ENCODE assay signal across 16 cellular contexts in the genomic region with DNA sequence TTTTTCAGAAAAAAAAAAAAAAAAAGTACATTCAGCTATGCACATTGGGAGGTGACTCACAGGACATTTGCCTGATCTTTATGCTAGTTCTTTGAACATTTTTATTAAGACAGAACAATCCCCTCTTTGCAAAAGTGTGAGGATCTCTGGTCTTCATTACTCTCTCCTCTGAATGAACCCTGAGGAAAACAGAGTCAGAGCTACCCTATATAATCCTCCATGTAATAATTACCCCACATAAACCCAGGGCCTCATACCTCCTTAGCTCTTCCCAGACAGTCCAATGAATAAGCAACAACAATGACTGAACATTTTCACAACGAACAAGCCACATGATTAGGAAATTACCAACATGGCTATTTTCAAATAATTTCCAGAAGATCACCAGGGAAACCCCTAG. TPM values are rescaled to one million over a fixed set of nuclear protein-coding genes. Genes with fewer than 3 reads are reported as not detected.
DNase-seq lines count a peak whose midpoint lies in the region; ATAC-seq and TF ChIP-seq lines count a peak whose summit lies in the region.
"Had no signal": no experiment of that assay in that cellular context is flagged by ENCODE, and none has a peak within 500 bp of the region (broad histone marks: within the 10 kb centered on the region; RNA-seq: fewer than 3 reads in every experiment).

No MANE protein-coding gene starts in this region.

- no peak overlapping the region for H3K4me3 Mint-ChIP-seq in activated T-helper 17 cell treated with anti-CD3 and anti-CD28 coated beads, Interleukin-2, amount 50 U/mL, for 72 hours
- no peak overlapping the region for H3K4me3 Mint-ChIP-seq in activated T-cell treated with anti-CD3 and anti-CD28 coated beads, Interleukin-2, amount 50 U/mL, for 24 hours
- H3K4me3 Mint-ChIP-seq: T-helper 1 cell treated with Interleukin-12 subunit alpha and Interleukin-12 subunit beta and Interleukin-4 antibody, amounts not matched to agents 30 μg/mL and 1 μg/mL, for 36 hours had no signal

- TF ChIP-seq CTCF in Peyer's patch (IDR thresholded peaks at IDR 0.05): no peak
- TF ChIP-seq CTCF in epithelial cell of proximal tubule (conservative IDR thresholded peaks at IDR 0.05; ENCODE audit: low read depth, low read length): no peak
- no peak for TF ChIP-seq CTCF in omental fat pad (IDR thresholded peaks at IDR 0.05)

- no peak overlapping the region for H3K4me3 ChIP-seq in Peyer's patch
- H3K4me3 ChIP-seq in epithelial cell of proximal tubule (ENCODE audit: low read depth, low read length): no peak overlapping the region
- H3K4me3 ChIP-seq: stomach had no signal

- peaks cover 5% of the 10 kb centered on the region for H3K4me1 Mint-ChIP-seq in activated T-helper 17 cell treated with anti-CD3 and anti-CD28 coated beads, Interleukin-2, amount 50 U/mL, for 72 hours
- peaks cover 18% of the 10 kb centered on the region for H3K4me1 Mint-ChIP-seq in activated T-cell treated with anti-CD3 and anti-CD28 coated beads, Interleukin-2, amount 50 U/mL, for 24 hours (ENCODE audit: low read depth)

- peak; percentile 13 for DNase-seq in Daoy (ENCODE audit: low read depth)
- DNase-seq in Peyer's patch: no peak
- DNase-seq in epithelial cell of proximal tubule (ENCODE audit: low read depth): peak; percentile 79
- no peak for DNase-seq in omental fat pad (ENCODE audit: low spot score)
- no peak for DNase-seq in activated T-cell treated with anti-CD3 and anti-CD28 coated beads, Interleukin-2, amount 50 U/mL, for 24 hours
- DNase-seq in NCI-H524 (lab: John Stamatoyannopoulos, UW): no peak
- DNase-seq: left colon; NCI-H1417 treated with DMSO at 0.1 percent for 48 hours; NCI-H82; occipital lobe; stimulated activated CD4-positive, alpha-beta T cell treated with anti-CD3 and anti-CD28 coated beads, Interleukin-2, amount 100 ng/mL, for 48 hours; stomach had no signal

- no peaks in the 10 kb centered on the region for H3K27me3 ChIP-seq in Peyer's patch
- H3K27me3 ChIP-seq: stomach had no signal

- ATAC-seq in omental fat pad (ENCODE audit: low FRiP score): peak; percentile 67
- no peak for ATAC-seq in activated T-helper 17 cell treated with anti-CD3 and anti-CD28 coated beads, Interleukin-2, amount 50 U/mL, for 72 hours (replicated peaks)
- no peak for ATAC-seq in GM21381 (IDR thresholded peaks at IDR 0.05; ENCODE audit: unreplicated experiment)
- ATAC-seq: left colon had no signal

- H3K36me3 Mint-ChIP-seq in activated T-helper 17 cell treated with anti-CD3 and anti-CD28 coated beads, Interleukin-2, amount 50 U/mL, for 72 hours (ENCODE audit: low read depth): no peaks in the 10 kb centered on the region
- H3K36me3 Mint-ChIP-seq in activated T-cell treated with anti-CD3 and anti-CD28 coated beads, Interleukin-2, amount 50 U/mL, for 24 hours (ENCODE audit: low read depth): no peaks in the 10 kb centered on the region

- peak overlapping the region in 3 of 4 donors; percentile 14 to 81 (median 23) for H3K27ac ChIP-seq in Peyer's patch
- H3K27ac ChIP-seq: C4-2B had no signal

- H3K27me3 Mint-ChIP-seq in activated T-helper 17 cell treated with anti-CD3 and anti-CD28 coated beads, Interleukin-2, amount 50 U/mL, for 72 hours: no peaks in the 10 kb centered on the region
- no peaks in the 10 kb centered on the region for H3K27me3 Mint-ChIP-seq in activated T-cell treated with anti-CD3 and anti-CD28 coated beads, Interleukin-2, amount 50 U/mL, for 24 hours

- no peaks in the 10 kb centered on the region for H3K36me3 ChIP-seq in Peyer's patch
- H3K36me3 ChIP-seq: stomach had no signal

- H3K4me1 ChIP-seq in Peyer's patch: peaks cover 0 to 19% (median 10%) of the 10 kb centered on the region in 4 donors

- no peaks in the 10 kb centered on the region for H3K9me3 ChIP-seq in Peyer's patch
- H3K9me3 ChIP-seq: stomach had no signal

- H3K9me3 Mint-ChIP-seq in activated T-helper 17 cell treated with anti-CD3 and anti-CD28 coated beads, Interleukin-2, amount 50 U/mL, for 72 hours: no peaks in the 10 kb centered on the region
- H3K9me3 Mint-ChIP-seq in activated T-cell treated with anti-CD3 and anti-CD28 coated beads, Interleukin-2, amount 50 U/mL, for 24 hours: no peaks in the 10 kb centered on the region
- H3K9me3 Mint-ChIP-seq: T-helper 1 cell treated with Interleukin-12 subunit alpha and Interleukin-12 subunit beta and Interleukin-4 antibody, amounts not matched to agents 30 μg/mL and 1 μg/mL, for 36 hours had no signal

- no peak for TF ChIP-seq POLR2A in Peyer's patch (IDR thresholded peaks at IDR 0.05)

- no peak overlapping the region for H3K27ac Mint-ChIP-seq in activated T-helper 17 cell treated with anti-CD3 and anti-CD28 coated beads, Interleukin-2, amount 50 U/mL, for 72 hours
- H3K27ac Mint-ChIP-seq in activated T-cell treated with anti-CD3 and anti-CD28 coated beads, Interleukin-2, amount 50 U/mL, for 24 hours: no peak overlapping the region
- H3K27ac Mint-ChIP-seq: T-helper 1 cell treated with Interleukin-12 subunit alpha and Interleukin-12 subunit beta and Interleukin-4 antibody, amounts not matched to agents 30 μg/mL and 1 μg/mL, for 36 hours had no signal

RNA-seq across cellular contexts. Expression of a gene that starts 37.9 kb away (rescaled TPM):
- total RNA-seq in Daoy (2014; rRNA removed; shearing (Covaris generic)): 6.1 and 8.5 TPM in 2 replicates
- 10 to 100 TPM; 13.0 to 79.2 (median 19.1) TPM for total RNA-seq in Peyer's patch
- 15.1 and 20.3 TPM in 2 replicates for total RNA-seq in epithelial cell of proximal tubule
- total RNA-seq in omental fat pad: 10 to 100 TPM; 29.6 to 60.3 (median 48.3) TPM
- under 1 TPM in 1 of 2 donors, not detected in 1; 0.05 TPM for total RNA-seq in activated T-helper 17 cell treated with anti-CD3 and anti-CD28 coated beads, Interleukin-2, amount 50 U/mL, for 72 hours

Comparison
In these comparisons a context has a peak if more than half of its experiments do, and no peak if none do; other contexts are left out.
1. DNase-seq: peak in Daoy (single experiment) and epithelial cell of proximal tubule (single experiment); none in Peyer's patch (0 of 3), omental fat pad (single experiment), activated T-cell treated with anti-CD3 and anti-CD28 coated beads, Interleukin-2, amount 50 U/mL, for 24 hours (single experiment) and NCI-H524 (0 of 2).